In genomic region chr2:165147201-165148045, GRCh38 we compare ENCODE assay signal across 1 cellular context.
TF ChIP-seq lines count a peak whose summit lies in the region.

No MANE protein-coding gene starts in this region.

TF ChIP-seq in GM12878, 131 proteins besides CTCF, POLR2A, EP300 and RAD21:
- TF ChIP-seq MEF2A (IDR thresholded peaks at IDR 0.05; ENCODE audit: insufficient read depth, low read depth, low read length) (no peak), IKZF2 (IDR thresholded peaks at IDR 0.05) (no peak), SMARCA5 (IDR thresholded peaks at IDR 0.05) (no peak), TCF12 (IDR thresholded peaks at IDR 0.05; ENCODE audit: low read depth, low read length) (no peak), POLR2AphosphoS2 (IDR thresholded peaks at IDR 0.05; ENCODE audit: low read depth, low read length) (no peak), FOXK2 (IDR thresholded peaks at IDR 0.05) (no peak), NFXL1 (IDR thresholded peaks at IDR 0.05; ENCODE audit: borderline replicate concordance) (no peak), JUNB (IDR thresholded peaks at IDR 0.05) (no peak), SUPT20H (IDR thresholded peaks at IDR 0.05; ENCODE audit: borderline replicate concordance, control insufficient read depth, low read depth, low read length) (no peak), CEBPZ (IDR thresholded peaks at IDR 0.05; ENCODE audit: low read depth, low read length) (no peak), MTA2 (IDR thresholded peaks at IDR 0.05; ENCODE audit: low read depth) (no peak), STAT1 (conservative IDR thresholded peaks at IDR 0.05) (no peak), YBX1 (IDR thresholded peaks at IDR 0.05) (no peak)
- TF ChIP-seq, protein P1, sequence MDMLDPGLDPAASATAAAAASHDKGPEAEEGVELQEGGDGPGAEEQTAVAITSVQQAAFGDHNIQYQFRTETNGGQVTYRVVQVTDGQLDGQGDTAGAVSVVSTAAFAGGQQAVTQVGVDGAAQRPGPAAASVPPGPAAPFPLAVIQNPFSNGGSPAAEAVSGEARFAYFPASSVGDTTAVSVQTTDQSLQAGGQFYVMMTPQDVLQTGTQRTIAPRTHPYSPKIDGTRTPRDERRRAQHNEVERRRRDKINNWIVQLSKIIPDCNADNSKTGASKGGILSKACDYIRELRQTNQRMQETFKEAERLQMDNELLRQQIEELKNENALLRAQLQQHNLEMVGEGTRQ (IDR thresholded peaks at IDR 0.05; ENCODE audit: borderline replicate concordance, low read depth, low read length), result no peak
